ENCODE assay signal across 15 cellular contexts in genomic region chr7:112271162-112271561, GRCh38.
DNase-seq lines count a peak whose midpoint lies in the region; ATAC-seq and TF ChIP-seq lines count a peak whose summit lies in the region.
"Had no signal": no experiment of that assay in that cellular context is flagged by ENCODE, and none has a peak within 500 bp of the region (broad histone marks: within the 10 kb centered on the region; RNA-seq: fewer than 3 reads in every experiment).

No MANE protein-coding gene starts in this region.

- H3K4me3 ChIP-seq in naive thymus-derived CD4-positive, alpha-beta T cell (ENCODE audit: low read length) = no peak overlapping the region
- H3K4me3 ChIP-seq: SK-N-MC had no signal

- no peaks in the 10 kb centered on the region; the same call in 1 of the 2 replicates for H3K27me3 Mint-ChIP-seq in HFFc6 (ENCODE audit: insufficient read depth)
- H3K27me3 Mint-ChIP-seq in naive thymus-derived CD4-positive, alpha-beta T cell = no peaks in the 10 kb centered on the region

- peaks cover 0 to 1% of the 10 kb centered on the region in 2 donors for H3K4me1 ChIP-seq in naive thymus-derived CD4-positive, alpha-beta T cell (ENCODE audit: control insufficient read depth in 2 of 2, insufficient read depth in 2 of 2, low read length in 2 of 2)

- no peaks in the 10 kb centered on the region for H3K36me3 Mint-ChIP-seq in HFFc6 (ENCODE audit: low read depth)
- H3K36me3 Mint-ChIP-seq in naive thymus-derived CD4-positive, alpha-beta T cell = peaks cover 0 to 16% (median 12%) of the 10 kb centered on the region in 5 donors

- no peak overlapping the region for H3K4me3 Mint-ChIP-seq in HFFc6
- no peak overlapping the region for H3K4me3 Mint-ChIP-seq in naive thymus-derived CD4-positive, alpha-beta T cell

- H3K27ac Mint-ChIP-seq in HFFc6 = no peak overlapping the region
- no peak overlapping the region for H3K27ac Mint-ChIP-seq in naive thymus-derived CD4-positive, alpha-beta T cell

- POLR2A ChIA-PET in naive thymus-derived CD4-positive, alpha-beta T cell (lab: Charles Lee) = no interaction called here

- intact Hi-C loops in naive thymus-derived CD4-positive, alpha-beta T cell (cut with micrococcal nuclease) = no loop called here

- TF ChIP-seq CTCF in HFFc6 (IDR thresholded peaks at IDR 0.05) = no peak

- H3K27ac ChIP-seq in naive thymus-derived CD4-positive, alpha-beta T cell (ENCODE audit: low read depth, low read length) = no peak overlapping the region
- H3K27ac ChIP-seq: HL-60, SK-N-MC had no signal

- H3K27me3 ChIP-seq in naive thymus-derived CD4-positive, alpha-beta T cell (ENCODE audit: control insufficient read depth in 2 of 2, insufficient read depth in 2 of 2, low read length in 2 of 2) = no peaks in the 10 kb centered on the region

- CTCF ChIA-PET in naive thymus-derived CD4-positive, alpha-beta T cell (lab: Charles Lee) = no interaction called here

- DNase-seq in DMS53 (lab: John Stamatoyannopoulos, UW) (peak; percentile 95), NCI-H1417 (lab: John Stamatoyannopoulos, UW) (peak in 2 of 3 experiments; percentile 75 to 78), NCI-H510A (lab: John Stamatoyannopoulos, UW) (peak; percentile 36), SHP77 treated with DMSO at 0.1 percent for 48 hours (lab: John Stamatoyannopoulos, UW) (peak; percentile 95), HFFc6 (no peak), DMS114 treated with DMSO at 0.1 percent for 48 hours (lab: John Stamatoyannopoulos, UW; ENCODE audit: unreplicated experiment) (no peak)
- no peak for DNase-seq in central memory CD4-positive, alpha-beta T cell
- no peak for DNase-seq in naive thymus-derived CD4-positive, alpha-beta T cell
- DNase-seq: AML-193, NCI-H1930, PC-3, T-helper 1 cell had no signal

- ATAC-seq in naive thymus-derived CD4-positive, alpha-beta T cell = no peak
- ATAC-seq: HCT116, PC-3 had no signal

- H3K9me3 Mint-ChIP-seq in HFFc6 = no peaks in the 10 kb centered on the region
- peaks cover 0 to 4% (median 0%) of the 10 kb centered on the region in 11 donors for H3K9me3 Mint-ChIP-seq in naive thymus-derived CD4-positive, alpha-beta T cell

- peaks cover 23% of the 10 kb centered on the region for H3K4me1 Mint-ChIP-seq in HFFc6 (ENCODE audit: low read depth)
- peaks cover 0 to 54% (median 27%) of the 10 kb centered on the region in 7 donors for H3K4me1 Mint-ChIP-seq in naive thymus-derived CD4-positive, alpha-beta T cell

- H3K36me3 ChIP-seq in naive thymus-derived CD4-positive, alpha-beta T cell (ENCODE audit: control insufficient read depth in 2 of 3, insufficient read depth in 3 of 3, low read length in 3 of 3) = no peaks in the 10 kb centered on the region

- no peaks in the 10 kb centered on the region for H3K9me3 ChIP-seq in naive thymus-derived CD4-positive, alpha-beta T cell (ENCODE audit: control insufficient read depth in 2 of 3, low read length in 3 of 3)

Comparison
In these comparisons a context has a peak if more than half of its experiments do, and no peak if none do; other contexts are left out.
1. DNase-seq: peak in DMS53 (single experiment), NCI-H1417 (2 of 3), NCI-H510A (single experiment) and SHP77 treated with DMSO at 0.1 percent for 48 hours (single experiment); none in central memory CD4-positive, alpha-beta T cell (single experiment), HFFc6 (single experiment), DMS114 treated with DMSO at 0.1 percent for 48 hours (single experiment) and naive thymus-derived CD4-positive, alpha-beta T cell (0 of 9).